ENCODE assay signal across 19 cellular contexts in the genomic region with DNA sequence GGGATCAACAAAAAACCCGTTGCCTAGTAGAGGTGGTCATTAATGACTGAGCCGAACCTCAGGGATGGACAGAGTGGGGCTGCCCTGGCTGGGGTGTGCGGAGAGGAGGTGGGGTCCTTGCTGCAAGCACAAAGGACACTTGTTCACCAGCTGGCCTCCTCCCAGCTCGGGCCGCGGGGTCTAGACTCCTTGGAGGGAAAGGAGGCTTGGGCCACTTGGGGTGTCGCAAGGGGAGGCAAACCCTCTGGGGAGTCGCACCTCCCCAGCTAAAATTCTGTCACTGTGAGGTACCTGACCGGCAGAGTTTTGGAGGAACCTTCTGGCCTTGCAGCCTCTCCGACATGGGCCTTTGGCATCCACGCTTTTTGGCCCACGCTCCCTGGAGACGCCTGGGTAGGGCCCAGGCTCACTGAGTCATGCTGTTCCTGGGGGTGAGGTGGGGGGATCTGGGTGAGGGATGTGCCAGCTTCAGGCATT. TPM values are rescaled to one million over a fixed set of nuclear protein-coding genes. Genes with fewer than 3 reads are reported as not detected.
DNase-seq lines count a peak whose midpoint lies in the region; ATAC-seq, FAIRE-seq and TF ChIP-seq lines count a peak whose summit lies in the region.
"Had no signal": no experiment of that assay in that cellular context is flagged by ENCODE, and none has a peak within 500 bp of the region (broad histone marks: within the 10 kb centered on the region; RNA-seq: fewer than 3 reads in every experiment).

No MANE protein-coding gene starts in this region.

- no peak overlapping the region for H3K27ac Mint-ChIP-seq in GM23338
- H3K27ac Mint-ChIP-seq in astrocyte (ENCODE audit: unreplicated experiment) = no peak overlapping the region

- H3K4me1 ChIP-seq in GM23338 (ENCODE audit: insufficient read depth) = peaks cover 17% of the 10 kb centered on the region; the same call in 1 of the 2 replicates
- peaks cover 25% of the 10 kb centered on the region for H3K4me1 ChIP-seq in astrocyte (ENCODE audit: insufficient read depth, low read length)
- H3K4me1 ChIP-seq in skeletal muscle tissue (ENCODE audit: control insufficient read depth in 3 of 3, insufficient read depth in 3 of 3, low read length in 3 of 3) = peaks cover 30 to 45% (median 34%) of the 10 kb centered on the region in 3 donors
- H3K4me1 ChIP-seq: pancreas had no signal

- no peak overlapping the region for H2AFZ ChIP-seq in GM23338
- H2AFZ ChIP-seq in astrocyte (ENCODE audit: low read depth, low read length) = no peak overlapping the region

- H3K9me3 ChIP-seq in astrocyte (ENCODE audit: insufficient read depth, low read depth, low read length) (peaks cover 6% of the 10 kb centered on the region), skeletal muscle tissue (ENCODE audit: control insufficient read depth in 3 of 3, low read length in 3 of 3) (no peaks in the 10 kb centered on the region)
- H3K9me3 ChIP-seq: gastrocnemius medialis, pancreas, upper lobe of left lung had no signal

- DNase-seq in GM23338 (ENCODE audit: low spot score) (no peak), astrocyte (ENCODE audit: low read depth) (no peak), hypothalamus (lab: John Stamatoyannopoulos, UW) (peak in 47 of 51 donors; percentile 11 to 94 (median 67)), D721Med (ENCODE audit: insufficient read length, low spot score) (no peak)
- no peak for DNase-seq in activated CD4-positive, alpha-beta T cell treated with anti-CD3 and anti-CD28 coated beads for 4 hours
- no peak for DNase-seq in stimulated activated CD4-positive, alpha-beta T cell treated with anti-CD3 and anti-CD28 coated beads, Interleukin-4, amount 100 ng/mL, for 4 hours
- DNase-seq: activated CD8-positive, alpha-beta memory T cell treated with anti-CD3 and anti-CD28 coated beads, Interleukin-2, amount 50 U/mL, for 4 hours; activated naive CD4-positive, alpha-beta T cell treated with Interleukin-2 at 50 U/mL for 16 hours; gastrocnemius medialis; MM.1S; NCI-H1930; NCI-H524 treated with DMSO at 0.1 percent for 48 hours; stimulated activated CD4-positive, alpha-beta T cell treated with anti-CD3 and anti-CD28 coated beads, Interleukin-15, amount 100 ng/mL, for 24 hours had no signal

- H3K9me2 ChIP-seq in GM23338 (ENCODE audit: insufficient read depth) = no peaks in the 10 kb centered on the region; the same call in 1 of the 2 replicates

- no peak for FAIRE-seq in astrocyte (lab: Jason Lieb, UNC)
- FAIRE-seq in D721Med (lab: Jason Lieb, UNC) = no peak
- FAIRE-seq: pancreas had no signal

- H3K4me3 Mint-ChIP-seq in GM23338 (no peak overlapping the region), astrocyte (ENCODE audit: unreplicated experiment) (no peak overlapping the region)
- H3K4me3 Mint-ChIP-seq: central memory CD8-positive, alpha-beta T cell had no signal

- H4K20me1 ChIP-seq in GM23338 (replicated peaks; ENCODE audit: insufficient read depth) (peaks cover 13% of the 10 kb centered on the region), astrocyte (ENCODE audit: insufficient read depth, low read length) (peaks cover 49% of the 10 kb centered on the region)

- H3K27ac ChIP-seq in GM23338 (ENCODE audit: low read depth) (no peak overlapping the region), astrocyte (ENCODE audit: low read depth, low read length) (no peak overlapping the region), skeletal muscle tissue (ENCODE audit: low read depth, low read length) (peak overlapping the region; percentile 45)
- H3K27ac ChIP-seq: pancreas, upper lobe of left lung had no signal

- H3K9ac ChIP-seq in astrocyte (ENCODE audit: low read length) = no peak overlapping the region
- peak overlapping the region in 1 of 3 donors; percentile 50 for H3K9ac ChIP-seq in skeletal muscle tissue (ENCODE audit: low read depth in 1 of 3, low read length in 3 of 3)

- H3K4me3 ChIP-seq in GM23338 (no peak overlapping the region), astrocyte (ENCODE audit: insufficient read depth, low read depth, low read length) (no peak overlapping the region), skeletal muscle tissue (ENCODE audit: low read length in 3 of 3) (peak overlapping the region in 1 of 3 donors; percentile 21)
- H3K4me3 ChIP-seq: gastrocnemius medialis, pancreas, upper lobe of left lung had no signal

- H3K4me2 ChIP-seq in GM23338 (peak overlapping the region; percentile 48; the same call in 1 of the 2 replicates), astrocyte (ENCODE audit: low read length) (peak overlapping the region; percentile 8)

- no peaks in the 10 kb centered on the region; the same call in 2 of the 3 replicates for H3K9me3 Mint-ChIP-seq in GM23338
- H3K9me3 Mint-ChIP-seq in astrocyte (ENCODE audit: unreplicated experiment) = peaks cover 7% of the 10 kb centered on the region
- H3K9me3 Mint-ChIP-seq: central memory CD8-positive, alpha-beta T cell had no signal

- H3K79me2 ChIP-seq in GM23338 (replicated peaks; ENCODE audit: insufficient read depth) = peaks cover 8% of the 10 kb centered on the region; the same call in 1 of the 2 replicates
- H3K79me2 ChIP-seq in astrocyte (ENCODE audit: insufficient read depth, low read length) = peaks cover 10% of the 10 kb centered on the region

- peaks cover 4% of the 10 kb centered on the region; the same call in 2 of the 3 replicates for H3K36me3 Mint-ChIP-seq in GM23338 (ENCODE audit: low read depth)
- H3K36me3 Mint-ChIP-seq in astrocyte (ENCODE audit: low read depth, unreplicated experiment) = peaks cover 11% of the 10 kb centered on the region

- no peaks in the 10 kb centered on the region for H3K36me3 ChIP-seq in GM23338 (ENCODE audit: insufficient read depth)
- no peaks in the 10 kb centered on the region for H3K36me3 ChIP-seq in astrocyte (ENCODE audit: insufficient read depth, low read length)
- H3K36me3 ChIP-seq in skeletal muscle tissue (ENCODE audit: control insufficient read depth in 3 of 3, insufficient read depth in 3 of 3, low read length in 3 of 3) = no peaks in the 10 kb centered on the region
- H3K36me3 ChIP-seq: gastrocnemius medialis, pancreas, upper lobe of left lung had no signal

- H3K4me1 Mint-ChIP-seq in GM23338 = peaks cover 30% of the 10 kb centered on the region
- peaks cover 11% of the 10 kb centered on the region for H3K4me1 Mint-ChIP-seq in astrocyte (ENCODE audit: low read depth, unreplicated experiment)

- ATAC-seq in GM23338 (peak; percentile 32), GM19463 (IDR thresholded peaks at IDR 0.05; ENCODE audit: unreplicated experiment) (no peak)
- ATAC-seq: gastrocnemius medialis had no signal

- TF ChIP-seq CTCF in GM23338 (conservative IDR thresholded peaks at IDR 0.05; ENCODE audit: low read depth in 2 of 2) (no peak), astrocyte (IDR thresholded peaks at IDR 0.05; ENCODE audit: insufficient read depth, low read depth, low read length) (no peak), D721Med (IDR thresholded peaks at IDR 0.05; ENCODE audit: insufficient read depth, missing control alignments) (no peak)

- H3K27me3 ChIP-seq in GM23338 (ENCODE audit: insufficient read depth) = no peaks in the 10 kb centered on the region
- H3K27me3 ChIP-seq in astrocyte (ENCODE audit: insufficient read depth, low read length) = no peaks in the 10 kb centered on the region
- H3K27me3 ChIP-seq in skeletal muscle tissue (ENCODE audit: control insufficient read depth in 3 of 3, insufficient read depth in 3 of 3, low read length in 3 of 3) = no peaks in the 10 kb centered on the region
- H3K27me3 ChIP-seq: gastrocnemius medialis, pancreas, upper lobe of left lung had no signal

- H3K27me3 Mint-ChIP-seq in GM23338 (ENCODE audit: insufficient read depth, low read depth, poor library complexity) (peaks cover 21% of the 10 kb centered on the region), astrocyte (ENCODE audit: low read depth, unreplicated experiment) (peaks cover 13% of the 10 kb centered on the region)
- H3K27me3 Mint-ChIP-seq: central memory CD8-positive, alpha-beta T cell had no signal

- H3F3A ChIP-seq in GM23338 (replicated peaks; ENCODE audit: low read depth) = no peaks in the 10 kb centered on the region; the same call in 1 of the 2 replicates

TF ChIP-seq in GM23338, 12 proteins besides CTCF, POLR2A, EP300 and RAD21 (continues in another document):
- TF ChIP-seq, protein P1, sequence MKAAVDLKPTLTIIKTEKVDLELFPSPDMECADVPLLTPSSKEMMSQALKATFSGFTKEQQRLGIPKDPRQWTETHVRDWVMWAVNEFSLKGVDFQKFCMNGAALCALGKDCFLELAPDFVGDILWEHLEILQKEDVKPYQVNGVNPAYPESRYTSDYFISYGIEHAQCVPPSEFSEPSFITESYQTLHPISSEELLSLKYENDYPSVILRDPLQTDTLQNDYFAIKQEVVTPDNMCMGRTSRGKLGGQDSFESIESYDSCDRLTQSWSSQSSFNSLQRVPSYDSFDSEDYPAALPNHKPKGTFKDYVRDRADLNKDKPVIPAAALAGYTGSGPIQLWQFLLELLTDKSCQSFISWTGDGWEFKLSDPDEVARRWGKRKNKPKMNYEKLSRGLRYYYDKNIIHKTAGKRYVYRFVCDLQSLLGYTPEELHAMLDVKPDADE (IDR thresholded peaks at IDR 0.05) = no peak
- TF ChIP-seq NANOG (IDR thresholded peaks at IDR 0.05; ENCODE audit: borderline replicate concordance) (no peak), EZH2phosphoT487 (IDR thresholded peaks at IDR 0.05; ENCODE audit: unreplicated experiment) (no peak)

RNA-seq across cellular contexts. Expression of a gene that starts 8.2 kb away (rescaled TPM):
- total RNA-seq in GM23338 (2014; rRNA removed; shearing (Covaris generic)) = 11.2 and 13.7 TPM in 2 replicates
- 3.6 and 6.4 TPM in 2 replicates for polyA plus RNA-seq in GM23338 (2016; fragmentation: Nextera tagmentation; extraction: Ambion mirVana)
- total RNA-seq in astrocyte = 4.4 and 6.0 TPM in 2 replicates
- total RNA-seq in skeletal muscle tissue = 2.1 TPM

RNA-seq across cellular contexts. Expression of a gene that starts 32.4 kb away (rescaled TPM):
- 6.8 and 9.8 TPM in 2 replicates for total RNA-seq in GM23338 (2014; rRNA removed; shearing (Covaris generic))
- polyA plus RNA-seq in GM23338 (2016; fragmentation: Nextera tagmentation; extraction: Ambion mirVana) = 15.7 and 16.2 TPM in 2 replicates
- total RNA-seq in astrocyte (5.6 and 8.8 TPM in 2 replicates), skeletal muscle tissue (2.1 TPM)
- total RNA-seq: T-helper 2 cell treated with Interferon-gamma antibody and Interleukin-4, amounts not matched to agents 100 ng/mL and 5 ng/mL, for 36 hours had no signal

RNA-seq across cellular contexts. Expression of a gene that starts 38.4 kb away (rescaled TPM):
- total RNA-seq in GM23338 (2014; rRNA removed; shearing (Covaris generic)) = 5.4 and 7.1 TPM in 2 replicates
- 6.7 and 8.4 TPM in 2 replicates for polyA plus RNA-seq in GM23338 (2016; fragmentation: Nextera tagmentation; extraction: Ambion mirVana)
- total RNA-seq in astrocyte (8.4 and 8.8 TPM in 2 replicates), skeletal muscle tissue (3.1 TPM)

RNA-seq across cellular contexts. Expression of a gene that starts 38.5 kb away (rescaled TPM):
- 17.1 and 18.1 TPM in 2 replicates for total RNA-seq in GM23338 (2014; rRNA removed; shearing (Covaris generic))
- 19.7 and 22.9 TPM in 2 replicates for polyA plus RNA-seq in GM23338 (2016; fragmentation: Nextera tagmentation; extraction: Ambion mirVana)
- total RNA-seq in astrocyte (18.5 and 53.1 TPM in 2 replicates), skeletal muscle tissue (2.6 TPM)
- total RNA-seq: T-helper 2 cell treated with Interferon-gamma antibody and Interleukin-4, amounts not matched to agents 100 ng/mL and 5 ng/mL, for 36 hours had no signal

RNA-seq across cellular contexts. Expression of a gene that starts 56.5 kb away (rescaled TPM):
- total RNA-seq in GM23338 (2014; rRNA removed; shearing (Covaris generic)) = 121 and 124 TPM in 2 replicates
- polyA plus RNA-seq in GM23338 (2016; fragmentation: Nextera tagmentation; extraction: Ambion mirVana) = 135 and 138 TPM in 2 replicates
- 47.4 and 54.6 TPM in 2 replicates for total RNA-seq in astrocyte
- 26.6 TPM for total RNA-seq in skeletal muscle tissue

Comparison
In these comparisons a context has a peak if more than half of its experiments do, and no peak if none do; other contexts are left out.
1. DNase-seq: peak in hypothalamus (47 of 51); none in GM23338 (single experiment), astrocyte (single experiment), activated CD4-positive, alpha-beta T cell treated with anti-CD3 and anti-CD28 coated beads for 4 hours (0 of 2), stimulated activated CD4-positive, alpha-beta T cell treated with anti-CD3 and anti-CD28 coated beads, Interleukin-4, amount 100 ng/mL, for 4 hours (0 of 2) and D721Med (single experiment).